In the genomic region with DNA sequence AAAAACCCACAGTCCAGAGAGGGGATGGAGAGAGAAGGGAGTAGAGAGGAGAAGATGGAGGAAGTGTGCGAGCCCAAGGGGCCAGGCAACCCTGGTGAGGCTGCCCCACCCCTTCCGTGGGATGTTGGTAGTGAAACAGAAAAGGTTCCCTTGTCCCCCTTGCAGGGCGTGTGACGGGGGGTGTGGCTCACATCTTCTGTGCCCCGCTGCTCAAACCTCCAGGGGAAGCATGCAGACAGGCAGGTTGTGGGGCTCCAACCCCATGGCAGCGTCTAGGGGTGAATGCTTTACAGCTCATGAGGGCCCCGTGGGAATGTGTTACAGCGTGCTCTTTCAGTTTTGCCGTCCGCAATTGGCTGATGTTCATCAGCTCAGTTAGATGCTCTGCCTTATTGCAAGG, we compare ENCODE assay signal across 19 cellular contexts. TPM values are rescaled to one million over a fixed set of nuclear protein-coding genes. Genes with fewer than 3 reads are reported as not detected.
DNase-seq lines count a peak whose midpoint lies in the region; ATAC-seq and TF ChIP-seq lines count a peak whose summit lies in the region.
"Had no signal": no experiment of that assay in that cellular context is flagged by ENCODE, and none has a peak within 500 bp of the region (broad histone marks: within the 10 kb centered on the region; RNA-seq: fewer than 3 reads in every experiment).

No MANE protein-coding gene starts in this region.

- no peak overlapping the region for H3K27ac Mint-ChIP-seq in activated naive CD8-positive, alpha-beta T cell
- no peak overlapping the region for H3K27ac Mint-ChIP-seq in activated naive CD8-positive, alpha-beta T cell treated with anti-CD3 and anti-CD28 coated beads, Interleukin-2, amount 50 U/mL, for 24 hours
- H3K27ac Mint-ChIP-seq in activated T-helper 17 cell treated with anti-CD3 and anti-CD28 coated beads, Interleukin-2, amount 50 U/mL, for 72 hours: peak overlapping the region; percentile 55

- H3K4me1 ChIP-seq in MM.1S (ENCODE audit: low read length): 0 out of 2 replicates have a peak, but pooled peaks cover 5% of the 10 kb centered on the region
- H3K4me1 ChIP-seq: body of pancreas had no signal

- peaks cover 9% of the 10 kb centered on the region for H3K4me1 Mint-ChIP-seq in activated naive CD8-positive, alpha-beta T cell (ENCODE audit: low read depth)
- H3K4me1 Mint-ChIP-seq in activated naive CD8-positive, alpha-beta T cell treated with anti-CD3 and anti-CD28 coated beads, Interleukin-2, amount 50 U/mL, for 24 hours: peaks cover 13% of the 10 kb centered on the region
- H3K4me1 Mint-ChIP-seq in activated T-helper 17 cell treated with anti-CD3 and anti-CD28 coated beads, Interleukin-2, amount 50 U/mL, for 72 hours: peaks cover 6% of the 10 kb centered on the region

- H3K9me2 ChIP-seq in MM.1S (replicated peaks; ENCODE audit: insufficient read depth, low read length): no peaks in the 10 kb centered on the region

- no peak overlapping the region for H3K9ac ChIP-seq in MM.1S (ENCODE audit: low read length)

- H3K36me3 Mint-ChIP-seq in activated naive CD8-positive, alpha-beta T cell: peaks cover 10% of the 10 kb centered on the region
- peaks cover 8% of the 10 kb centered on the region for H3K36me3 Mint-ChIP-seq in activated naive CD8-positive, alpha-beta T cell treated with anti-CD3 and anti-CD28 coated beads, Interleukin-2, amount 50 U/mL, for 24 hours (ENCODE audit: low read depth)
- H3K36me3 Mint-ChIP-seq in activated T-helper 17 cell treated with anti-CD3 and anti-CD28 coated beads, Interleukin-2, amount 50 U/mL, for 72 hours (ENCODE audit: low read depth): no peaks in the 10 kb centered on the region

- H4K20me1 ChIP-seq in MM.1S (ENCODE audit: insufficient read depth, low read length): no peaks in the 10 kb centered on the region

- H3F3A ChIP-seq in MM.1S (ENCODE audit: insufficient read depth, low read length): no peaks in the 10 kb centered on the region

- peaks cover 13% of the 10 kb centered on the region for H3K27me3 Mint-ChIP-seq in activated naive CD8-positive, alpha-beta T cell
- peaks cover 72% of the 10 kb centered on the region for H3K27me3 Mint-ChIP-seq in activated naive CD8-positive, alpha-beta T cell treated with anti-CD3 and anti-CD28 coated beads, Interleukin-2, amount 50 U/mL, for 24 hours
- peaks cover 12% of the 10 kb centered on the region for H3K27me3 Mint-ChIP-seq in activated T-helper 17 cell treated with anti-CD3 and anti-CD28 coated beads, Interleukin-2, amount 50 U/mL, for 72 hours

- H3K79me2 ChIP-seq in MM.1S (ENCODE audit: low read length): no peaks in the 10 kb centered on the region

- no peak for ATAC-seq in activated naive CD8-positive, alpha-beta T cell treated with anti-CD3 and anti-CD28 coated beads, Interleukin-2, amount 50 U/mL, for 24 hours
- peak; percentile 29 for ATAC-seq in activated T-helper 17 cell treated with anti-CD3 and anti-CD28 coated beads, Interleukin-2, amount 50 U/mL, for 72 hours (replicated peaks)
- peak; percentile 23 for ATAC-seq in stimulated activated naive CD8-positive, alpha-beta T cell treated with anti-CD3 and anti-CD28 coated beads, Interleukin-15, Interleukin-2, amounts not matched to agents 100 U/mL and 50 U/mL, for 24 hours
- no peak for ATAC-seq in HG02840 (IDR thresholded peaks at IDR 0.05; ENCODE audit: low FRiP score, unreplicated experiment)
- ATAC-seq: body of pancreas, esophagus mucosa, HepG2 had no signal

- no peak overlapping the region for H3K27ac ChIP-seq in MM.1S (ENCODE audit: low read length)
- H3K27ac ChIP-seq: body of pancreas, SK-N-MC had no signal

- peaks cover 9% of the 10 kb centered on the region for H3K9me3 Mint-ChIP-seq in activated naive CD8-positive, alpha-beta T cell (ENCODE audit: low read depth)
- H3K9me3 Mint-ChIP-seq in activated naive CD8-positive, alpha-beta T cell treated with anti-CD3 and anti-CD28 coated beads, Interleukin-2, amount 50 U/mL, for 24 hours: peaks cover 30% of the 10 kb centered on the region
- H3K9me3 Mint-ChIP-seq in activated T-helper 17 cell treated with anti-CD3 and anti-CD28 coated beads, Interleukin-2, amount 50 U/mL, for 72 hours: no peaks in the 10 kb centered on the region

- H3K4me3 Mint-ChIP-seq in activated naive CD8-positive, alpha-beta T cell: peak overlapping the region; percentile 12
- no peak overlapping the region for H3K4me3 Mint-ChIP-seq in activated naive CD8-positive, alpha-beta T cell treated with anti-CD3 and anti-CD28 coated beads, Interleukin-2, amount 50 U/mL, for 24 hours
- H3K4me3 Mint-ChIP-seq in activated T-helper 17 cell treated with anti-CD3 and anti-CD28 coated beads, Interleukin-2, amount 50 U/mL, for 72 hours: peak overlapping the region; percentile 55

- no peak for TF ChIP-seq CTCF in MM.1S (IDR thresholded peaks at IDR 0.05; ENCODE audit: low read length)

- peak overlapping the region; percentile 39; the same call in 1 of the 2 replicates for H3K4me2 ChIP-seq in MM.1S (ENCODE audit: low read depth, low read length)

- H3K9me3 ChIP-seq in MM.1S (replicated peaks; ENCODE audit: insufficient read depth, low read length): no peaks in the 10 kb centered on the region; the same call in 1 of the 2 replicates
- H3K9me3 ChIP-seq: body of pancreas had no signal

- no peak overlapping the region for H2AFZ ChIP-seq in MM.1S (ENCODE audit: low read length)

- no peak for DNase-seq in activated naive CD8-positive, alpha-beta T cell treated with anti-CD3 and anti-CD28 coated beads, Interleukin-2, amount 50 U/mL, for 24 hours
- DNase-seq in MM.1S: no peak
- no peak for DNase-seq in stimulated activated naive CD8-positive, alpha-beta T cell treated with anti-CD3 and anti-CD28 coated beads, Interleukin-15, Interleukin-2, amounts not matched to agents 100 U/mL and 50 U/mL, for 24 hours
- DNase-seq in NCI-H446 treated with DMSO at 0.1 percent for 48 hours (lab: John Stamatoyannopoulos, UW): no peak
- no peak for DNase-seq in NCI-H1417 treated with DMSO at 0.1 percent for 48 hours (lab: John Stamatoyannopoulos, UW)
- DNase-seq: body of pancreas, Calu3, dermis blood vessel endothelial cell, MG63, NCI-H2107 had no signal

- peaks cover 96% of the 10 kb centered on the region for H3K27me3 ChIP-seq in MM.1S (replicated peaks; ENCODE audit: insufficient read depth, low read length)

- no peaks in the 10 kb centered on the region for H3K36me3 ChIP-seq in MM.1S (replicated peaks; ENCODE audit: insufficient read depth, low read length)
- H3K36me3 ChIP-seq: MG63 had no signal

- H3K4me3 ChIP-seq in MM.1S (ENCODE audit: low read length): no peak overlapping the region
- H3K4me3 ChIP-seq: body of pancreas, MG63, SK-N-MC had no signal

RNA-seq across cellular contexts. Expression of gene EVI5L, which starts 14.7 kb away (rescaled TPM):
- total RNA-seq in activated T-helper 17 cell treated with anti-CD3 and anti-CD28 coated beads, Interleukin-2, amount 50 U/mL, for 72 hours: 1 to 10 TPM; 3.6 to 4.5 TPM

RNA-seq across cellular contexts. Expression of gene CLEC4M, which starts 52.3 kb away (rescaled TPM):
- total RNA-seq in activated T-helper 17 cell treated with anti-CD3 and anti-CD28 coated beads, Interleukin-2, amount 50 U/mL, for 72 hours: not detected
- total RNA-seq: body of pancreas, Calu3, esophagus mucosa, G401, HepG2 had no signal

RNA-seq across cellular contexts. Expression of gene PRR36, which starts 58.9 kb away (rescaled TPM):
- total RNA-seq in activated T-helper 17 cell treated with anti-CD3 and anti-CD28 coated beads, Interleukin-2, amount 50 U/mL, for 72 hours: under 1 TPM; 0.19 to 0.21 TPM
- total RNA-seq: dermis blood vessel endothelial cell, glomerular endothelial cell, lung microvascular endothelial cell had no signal

Comparison
In these comparisons a context has a peak if more than half of its experiments do, and no peak if none do; other contexts are left out.
1. ATAC-seq: peak in activated T-helper 17 cell treated with anti-CD3 and anti-CD28 coated beads, Interleukin-2, amount 50 U/mL, for 72 hours (single experiment) and stimulated activated naive CD8-positive, alpha-beta T cell treated with anti-CD3 and anti-CD28 coated beads, Interleukin-15, Interleukin-2, amounts not matched to agents 100 U/mL and 50 U/mL, for 24 hours (single experiment); none in activated naive CD8-positive, alpha-beta T cell treated with anti-CD3 and anti-CD28 coated beads, Interleukin-2, amount 50 U/mL, for 24 hours (single experiment) and HG02840 (single experiment).